13 cellular contexts compared by ENCODE assay signal in genomic region chr6:154814063-154814462, GRCh38.
DNase-seq lines count a peak whose midpoint lies in the region; ATAC-seq lines count a peak whose summit lies in the region.
"Had no signal": no experiment of that assay in that cellular context is flagged by ENCODE, and none has a peak within 500 bp of the region (broad histone marks: within the 10 kb centered on the region; RNA-seq: fewer than 3 reads in every experiment).

No MANE protein-coding gene starts in this region.

- peaks cover 89% of the 10 kb centered on the region for H3K36me3 Mint-ChIP-seq in dendritic cell treated with granulocyte-macrophage colony-stimulating factor and Interleukin-4, amounts not matched to agents 40 ng/mL and 50 ng/mL, for 4 days (ENCODE audit: low read depth)

- peak overlapping the region; percentile 95 for H3K27ac Mint-ChIP-seq in dendritic cell treated with granulocyte-macrophage colony-stimulating factor and Interleukin-4, amounts not matched to agents 40 ng/mL and 50 ng/mL, for 4 days

- intact Hi-C loops in dendritic cell treated with granulocyte-macrophage colony-stimulating factor and Interleukin-4, amounts not matched to agents 40 ng/mL and 50 ng/mL, for 4 days (cut with micrococcal nuclease): no loop called here

- H3K9me3 Mint-ChIP-seq in dendritic cell treated with granulocyte-macrophage colony-stimulating factor and Interleukin-4, amounts not matched to agents 40 ng/mL and 50 ng/mL, for 4 days: no peaks in the 10 kb centered on the region
- H3K9me3 Mint-ChIP-seq: CD4-positive, alpha-beta memory T cell had no signal

- DNase-seq in NCI-H1105 treated with DMSO at 0.1 percent for 48 hours (lab: John Stamatoyannopoulos, UW): no peak
- DNase-seq in effector CD8-positive, alpha-beta T cell (lab: John Stamatoyannopoulos, UW): no peak
- DNase-seq in cortex of kidney (lab: John Stamatoyannopoulos, UW): no peak
- DNase-seq in NCI-H2029 (lab: John Stamatoyannopoulos, UW): no peak
- DNase-seq: CD4-positive, alpha-beta memory T cell; NCI-H187 treated with DMSO at 0.1 percent for 48 hours; pancreas; stimulated activated CD4-positive, alpha-beta T cell treated with anti-CD3 and anti-CD28 coated beads, Interleukin-2, amount 100 ng/mL, for 48 hours had no signal

- peaks cover 41% of the 10 kb centered on the region for H3K4me1 Mint-ChIP-seq in dendritic cell treated with granulocyte-macrophage colony-stimulating factor and Interleukin-4, amounts not matched to agents 40 ng/mL and 50 ng/mL, for 4 days (ENCODE audit: low read depth)

- no peak overlapping the region for H3K4me3 Mint-ChIP-seq in dendritic cell treated with granulocyte-macrophage colony-stimulating factor and Interleukin-4, amounts not matched to agents 40 ng/mL and 50 ng/mL, for 4 days
- H3K4me3 Mint-ChIP-seq: CD4-positive, alpha-beta memory T cell had no signal

- ATAC-seq in GM18861 (IDR thresholded peaks at IDR 0.05; ENCODE audit: unreplicated experiment) (peak; percentile 81), GM21528 (IDR thresholded peaks at IDR 0.05; ENCODE audit: low FRiP score, unreplicated experiment) (peak; percentile 92), HG03097 (IDR thresholded peaks at IDR 0.05; ENCODE audit: low FRiP score, unreplicated experiment) (peak; percentile 61)
- ATAC-seq: Panc1, pancreas had no signal

- H3K27me3 Mint-ChIP-seq in dendritic cell treated with granulocyte-macrophage colony-stimulating factor and Interleukin-4, amounts not matched to agents 40 ng/mL and 50 ng/mL, for 4 days: no peaks in the 10 kb centered on the region
- H3K27me3 Mint-ChIP-seq: CD4-positive, alpha-beta memory T cell had no signal
